Comparison of ENCODE assay signal across 12 cellular contexts in genomic region chr16:55872130-55872529, GRCh38. TPM values are rescaled to one million over a fixed set of nuclear protein-coding genes. Genes with fewer than 3 reads are reported as not detected.
"Had no signal": no experiment of that assay in that cellular context is flagged by ENCODE, and none has a peak within 500 bp of the region (broad histone marks: within the 10 kb centered on the region; RNA-seq: fewer than 3 reads in every experiment).

No MANE protein-coding gene starts in this region.

- H3K4me3 ChIP-seq: GM23248, GM23338, HAP-1 had no signal

- ATAC-seq: GM23338, HCT116 had no signal

- H3K4me1 ChIP-seq: HAP-1 had no signal

- FAIRE-seq: H1, H54 had no signal

- H3K27ac ChIP-seq: GM23248 had no signal

- H2AFZ ChIP-seq: GM23248, GM23338 had no signal

- DNase-seq: GM23248, GOT3, H7, H9, HCEC 1CT, HFFc6 had no signal

- H3K9ac ChIP-seq: GM23248 had no signal

- H3K36me3 ChIP-seq: HAP-1 had no signal

- H3K4me2 ChIP-seq: GM23338 had no signal

- H3K9me3 ChIP-seq: HAP-1 had no signal

RNA-seq across cellular contexts. Expression of gene CES5A, which starts 3.0 kb away (rescaled TPM):
- total RNA-seq: GM23248, GM23338, H1, H4, H7, H9, HFFc6 had no signal
- polyA plus RNA-seq: GM23248, GM23338, H1 had no signal

RNA-seq across cellular contexts. Expression of gene CES1, which starts 39.2 kb away (rescaled TPM):
- total RNA-seq: GM23248, GM23338, H7, H9, HFFc6 had no signal
